ENCODE assay signal across 2 cellular contexts in the genomic region with DNA sequence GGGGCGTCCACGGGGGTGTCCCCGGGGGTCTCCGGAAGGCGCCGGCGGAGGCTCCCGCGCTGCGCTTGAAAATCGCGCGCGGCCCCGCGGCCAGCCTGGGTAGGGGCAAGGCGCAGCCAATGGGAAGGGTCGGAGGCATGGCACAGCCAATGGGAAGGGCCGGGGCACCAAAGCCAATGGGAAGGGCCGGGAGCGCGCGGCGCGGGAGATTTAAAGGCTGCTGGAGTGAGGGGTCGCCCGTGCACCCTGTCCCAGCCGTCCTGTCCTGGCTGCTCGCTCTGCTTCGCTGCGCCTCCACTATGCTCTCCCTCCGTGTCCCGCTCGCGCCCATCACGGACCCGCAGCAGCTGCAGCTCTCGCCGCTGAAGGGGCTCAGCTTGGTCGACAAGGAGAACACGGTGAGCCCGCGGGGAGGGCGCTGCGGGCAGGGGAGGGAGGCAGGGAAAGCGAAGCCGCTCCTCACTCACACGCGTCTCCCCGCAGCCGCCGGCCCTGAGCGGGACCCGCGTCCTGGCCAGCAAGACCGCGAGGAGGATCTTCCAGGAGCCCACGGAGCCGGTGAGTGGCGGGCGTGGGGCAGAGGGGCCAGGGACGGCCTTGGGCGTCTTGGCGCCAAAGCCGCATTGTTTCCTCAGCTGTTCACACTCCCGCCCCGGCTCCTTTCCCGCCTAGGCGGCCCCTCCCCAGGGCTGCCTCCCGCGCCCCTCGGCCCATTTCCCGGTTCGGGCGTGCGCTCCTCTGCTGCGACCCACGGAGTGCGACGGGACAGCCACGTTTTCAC.
TF ChIP-seq lines count a peak whose summit lies in the region.

A gene (plus strand): TSS at position 240 of the 781 bp plus-strand sequence. CDS start 60 bp downstream, at position 300.

TF ChIP-seq in A549, 52 proteins besides CTCF, POLR2A, EP300 and RAD21 (continued from another document and continues in another):
- TF ChIP-seq, protein P1, sequence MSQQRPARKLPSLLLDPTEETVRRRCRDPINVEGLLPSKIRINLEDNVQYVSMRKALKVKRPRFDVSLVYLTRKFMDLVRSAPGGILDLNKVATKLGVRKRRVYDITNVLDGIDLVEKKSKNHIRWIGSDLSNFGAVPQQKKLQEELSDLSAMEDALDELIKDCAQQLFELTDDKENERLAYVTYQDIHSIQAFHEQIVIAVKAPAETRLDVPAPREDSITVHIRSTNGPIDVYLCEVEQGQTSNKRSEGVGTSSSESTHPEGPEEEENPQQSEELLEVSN (IDR thresholded peaks at IDR 0.05; ENCODE audit: borderline replicate concordance, low read depth), result peak; percentile 77
- TF ChIP-seq KDM5A (IDR thresholded peaks at IDR 0.05) (peak; percentile 90), ESRRA (IDR thresholded peaks at IDR 0.05; ENCODE audit: borderline replicate concordance, low read length) (no peak), GATA3 (IDR thresholded peaks at IDR 0.05; ENCODE audit: borderline replicate concordance) (peak; percentile 24; the same call in 1 of the 2 replicates), EHMT2 (IDR thresholded peaks at IDR 0.05; ENCODE audit: low read depth) (no peak), CBX2 (IDR thresholded peaks at IDR 0.05; ENCODE audit: borderline replicate concordance, low read depth) (no peak), JUN (IDR thresholded peaks at IDR 0.05) (peak; percentile 64 to 86; a peak in 4 of 5 replicates), FOXS1 (CRISPR knock-in tag; IDR thresholded peaks at IDR 0.05) (no peak), RNF2 (IDR thresholded peaks at IDR 0.05; ENCODE audit: borderline replicate concordance, low read depth) (peak; percentile 78; the same call in 1 of the 2 replicates), ZNF302 (CRISPR knock-in tag; IDR thresholded peaks at IDR 0.05) (no peak), HOXB5 (CRISPR knock-in tag; IDR thresholded peaks at IDR 0.05) (no peak; the same call in 1 of the 2 replicates), JUNB (IDR thresholded peaks at IDR 0.05) (no peak), ZSCAN20 (CRISPR knock-in tag; IDR thresholded peaks at IDR 0.05) (no peak), HEYL (CRISPR knock-in tag; IDR thresholded peaks at IDR 0.05) (no peak), MAFK (IDR thresholded peaks at IDR 0.05; ENCODE audit: partially characterized antibody) (no peak), RFX5 (IDR thresholded peaks at IDR 0.05) (0 out of 2 replicates have a peak, but pooled peaks have one; percentile 49), SREBF2 (IDR thresholded peaks at IDR 0.05) (no peak), CEBPB (IDR thresholded peaks at IDR 0.05) (no peak), KDM1A (IDR thresholded peaks at IDR 0.05; ENCODE audit: low read depth) (no peak; the same call in 1 of the 2 replicates), ZC3H11A (IDR thresholded peaks at IDR 0.05) (no peak), MAZ (IDR thresholded peaks at IDR 0.05; ENCODE audit: borderline replicate concordance, low read depth, low read length) (no peak), SMC3 (IDR thresholded peaks at IDR 0.05) (no peak), FOSB (CRISPR knock-in tag; IDR thresholded peaks at IDR 0.05) (no peak), MYC (IDR thresholded peaks at IDR 0.05; ENCODE audit: borderline replicate concordance, low read length) (no peak), RCOR1 (IDR thresholded peaks at IDR 0.05; ENCODE audit: low read depth, low read length) (no peak)
- TF ChIP-seq, protein P2, sequence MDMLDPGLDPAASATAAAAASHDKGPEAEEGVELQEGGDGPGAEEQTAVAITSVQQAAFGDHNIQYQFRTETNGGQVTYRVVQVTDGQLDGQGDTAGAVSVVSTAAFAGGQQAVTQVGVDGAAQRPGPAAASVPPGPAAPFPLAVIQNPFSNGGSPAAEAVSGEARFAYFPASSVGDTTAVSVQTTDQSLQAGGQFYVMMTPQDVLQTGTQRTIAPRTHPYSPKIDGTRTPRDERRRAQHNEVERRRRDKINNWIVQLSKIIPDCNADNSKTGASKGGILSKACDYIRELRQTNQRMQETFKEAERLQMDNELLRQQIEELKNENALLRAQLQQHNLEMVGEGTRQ (IDR thresholded peaks at IDR 0.05), result no peak
- TF ChIP-seq, protein P3, sequence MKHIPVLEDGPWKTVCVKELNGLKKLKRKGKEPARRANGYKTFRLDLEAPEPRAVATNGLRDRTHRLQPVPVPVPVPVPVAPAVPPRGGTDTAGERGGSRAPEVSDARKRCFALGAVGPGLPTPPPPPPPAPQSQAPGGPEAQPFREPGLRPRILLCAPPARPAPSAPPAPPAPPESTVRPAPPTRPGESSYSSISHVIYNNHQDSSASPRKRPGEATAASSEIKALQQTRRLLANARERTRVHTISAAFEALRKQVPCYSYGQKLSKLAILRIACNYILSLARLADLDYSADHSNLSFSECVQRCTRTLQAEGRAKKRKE (CRISPR knock-in tag; IDR thresholded peaks at IDR 0.05; ENCODE audit: low read depth), result no peak
- TF ChIP-seq, protein P4, sequence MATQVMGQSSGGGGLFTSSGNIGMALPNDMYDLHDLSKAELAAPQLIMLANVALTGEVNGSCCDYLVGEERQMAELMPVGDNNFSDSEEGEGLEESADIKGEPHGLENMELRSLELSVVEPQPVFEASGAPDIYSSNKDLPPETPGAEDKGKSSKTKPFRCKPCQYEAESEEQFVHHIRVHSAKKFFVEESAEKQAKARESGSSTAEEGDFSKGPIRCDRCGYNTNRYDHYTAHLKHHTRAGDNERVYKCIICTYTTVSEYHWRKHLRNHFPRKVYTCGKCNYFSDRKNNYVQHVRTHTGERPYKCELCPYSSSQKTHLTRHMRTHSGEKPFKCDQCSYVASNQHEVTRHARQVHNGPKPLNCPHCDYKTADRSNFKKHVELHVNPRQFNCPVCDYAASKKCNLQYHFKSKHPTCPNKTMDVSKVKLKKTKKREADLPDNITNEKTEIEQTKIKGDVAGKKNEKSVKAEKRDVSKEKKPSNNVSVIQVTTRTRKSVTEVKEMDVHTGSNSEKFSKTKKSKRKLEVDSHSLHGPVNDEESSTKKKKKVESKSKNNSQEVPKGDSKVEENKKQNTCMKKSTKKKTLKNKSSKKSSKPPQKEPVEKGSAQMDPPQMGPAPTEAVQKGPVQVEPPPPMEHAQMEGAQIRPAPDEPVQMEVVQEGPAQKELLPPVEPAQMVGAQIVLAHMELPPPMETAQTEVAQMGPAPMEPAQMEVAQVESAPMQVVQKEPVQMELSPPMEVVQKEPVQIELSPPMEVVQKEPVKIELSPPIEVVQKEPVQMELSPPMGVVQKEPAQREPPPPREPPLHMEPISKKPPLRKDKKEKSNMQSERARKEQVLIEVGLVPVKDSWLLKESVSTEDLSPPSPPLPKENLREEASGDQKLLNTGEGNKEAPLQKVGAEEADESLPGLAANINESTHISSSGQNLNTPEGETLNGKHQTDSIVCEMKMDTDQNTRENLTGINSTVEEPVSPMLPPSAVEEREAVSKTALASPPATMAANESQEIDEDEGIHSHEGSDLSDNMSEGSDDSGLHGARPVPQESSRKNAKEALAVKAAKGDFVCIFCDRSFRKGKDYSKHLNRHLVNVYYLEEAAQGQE (IDR thresholded peaks at IDR 0.05), result peak; percentile 69
- TF ChIP-seq, protein P5, sequence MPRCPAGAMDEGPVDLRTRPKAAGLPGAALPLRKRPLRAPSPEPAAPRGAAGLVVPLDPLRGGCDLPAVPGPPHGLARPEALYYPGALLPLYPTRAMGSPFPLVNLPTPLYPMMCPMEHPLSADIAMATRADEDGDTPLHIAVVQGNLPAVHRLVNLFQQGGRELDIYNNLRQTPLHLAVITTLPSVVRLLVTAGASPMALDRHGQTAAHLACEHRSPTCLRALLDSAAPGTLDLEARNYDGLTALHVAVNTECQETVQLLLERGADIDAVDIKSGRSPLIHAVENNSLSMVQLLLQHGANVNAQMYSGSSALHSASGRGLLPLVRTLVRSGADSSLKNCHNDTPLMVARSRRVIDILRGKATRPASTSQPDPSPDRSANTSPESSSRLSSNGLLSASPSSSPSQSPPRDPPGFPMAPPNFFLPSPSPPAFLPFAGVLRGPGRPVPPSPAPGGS (IDR thresholded peaks at IDR 0.05), result peak; percentile 54; the same call in 1 of the 3 replicates

TF ChIP-seq in K562, 482 proteins besides CTCF, POLR2A, EP300 and RAD21 (continued from another document and continues in another):
- no peak; the same call in 1 of the 2 replicates for TF ChIP-seq MYC (IDR thresholded peaks at IDR 0.05; ENCODE audit: low read depth, low read length)
- TF ChIP-seq MYC (CRISPR knock-in tag; IDR thresholded peaks at IDR 0.05; ENCODE audit: borderline replicate concordance, low read depth), result peak; percentile 85; the same call in 1 of the 2 replicates
- TF ChIP-seq ZNF197 (CRISPR knock-in tag; IDR thresholded peaks at IDR 0.05; ENCODE audit: low read depth), result no peak
- TF ChIP-seq POLR2H (tag; IDR thresholded peaks at IDR 0.05; ENCODE audit: low read depth), result peak; percentile 95
- TF ChIP-seq, protein P6, sequence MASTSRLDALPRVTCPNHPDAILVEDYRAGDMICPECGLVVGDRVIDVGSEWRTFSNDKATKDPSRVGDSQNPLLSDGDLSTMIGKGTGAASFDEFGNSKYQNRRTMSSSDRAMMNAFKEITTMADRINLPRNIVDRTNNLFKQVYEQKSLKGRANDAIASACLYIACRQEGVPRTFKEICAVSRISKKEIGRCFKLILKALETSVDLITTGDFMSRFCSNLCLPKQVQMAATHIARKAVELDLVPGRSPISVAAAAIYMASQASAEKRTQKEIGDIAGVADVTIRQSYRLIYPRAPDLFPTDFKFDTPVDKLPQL (IDR thresholded peaks at IDR 0.05; ENCODE audit: extremely low read depth, insufficient read length), result peak; percentile 90
- TF ChIP-seq ELF4 (CRISPR knock-in tag; IDR thresholded peaks at IDR 0.05), result no peak
- TF ChIP-seq MBD2 (IDR thresholded peaks at IDR 0.05; ENCODE audit: borderline replicate concordance, low read depth), result peak; percentile 84
- TF ChIP-seq, protein P7, sequence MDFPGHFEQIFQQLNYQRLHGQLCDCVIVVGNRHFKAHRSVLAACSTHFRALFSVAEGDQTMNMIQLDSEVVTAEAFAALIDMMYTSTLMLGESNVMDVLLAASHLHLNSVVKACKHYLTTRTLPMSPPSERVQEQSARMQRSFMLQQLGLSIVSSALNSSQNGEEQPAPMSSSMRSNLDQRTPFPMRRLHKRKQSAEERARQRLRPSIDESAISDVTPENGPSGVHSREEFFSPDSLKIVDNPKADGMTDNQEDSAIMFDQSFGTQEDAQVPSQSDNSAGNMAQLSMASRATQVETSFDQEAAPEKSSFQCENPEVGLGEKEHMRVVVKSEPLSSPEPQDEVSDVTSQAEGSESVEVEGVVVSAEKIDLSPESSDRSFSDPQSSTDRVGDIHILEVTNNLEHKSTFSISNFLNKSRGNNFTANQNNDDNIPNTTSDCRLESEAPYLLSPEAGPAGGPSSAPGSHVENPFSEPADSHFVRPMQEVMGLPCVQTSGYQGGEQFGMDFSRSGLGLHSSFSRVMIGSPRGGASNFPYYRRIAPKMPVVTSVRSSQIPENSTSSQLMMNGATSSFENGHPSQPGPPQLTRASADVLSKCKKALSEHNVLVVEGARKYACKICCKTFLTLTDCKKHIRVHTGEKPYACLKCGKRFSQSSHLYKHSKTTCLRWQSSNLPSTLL (IDR thresholded peaks at IDR 0.05), result peak; percentile 90
- TF ChIP-seq, protein P8, sequence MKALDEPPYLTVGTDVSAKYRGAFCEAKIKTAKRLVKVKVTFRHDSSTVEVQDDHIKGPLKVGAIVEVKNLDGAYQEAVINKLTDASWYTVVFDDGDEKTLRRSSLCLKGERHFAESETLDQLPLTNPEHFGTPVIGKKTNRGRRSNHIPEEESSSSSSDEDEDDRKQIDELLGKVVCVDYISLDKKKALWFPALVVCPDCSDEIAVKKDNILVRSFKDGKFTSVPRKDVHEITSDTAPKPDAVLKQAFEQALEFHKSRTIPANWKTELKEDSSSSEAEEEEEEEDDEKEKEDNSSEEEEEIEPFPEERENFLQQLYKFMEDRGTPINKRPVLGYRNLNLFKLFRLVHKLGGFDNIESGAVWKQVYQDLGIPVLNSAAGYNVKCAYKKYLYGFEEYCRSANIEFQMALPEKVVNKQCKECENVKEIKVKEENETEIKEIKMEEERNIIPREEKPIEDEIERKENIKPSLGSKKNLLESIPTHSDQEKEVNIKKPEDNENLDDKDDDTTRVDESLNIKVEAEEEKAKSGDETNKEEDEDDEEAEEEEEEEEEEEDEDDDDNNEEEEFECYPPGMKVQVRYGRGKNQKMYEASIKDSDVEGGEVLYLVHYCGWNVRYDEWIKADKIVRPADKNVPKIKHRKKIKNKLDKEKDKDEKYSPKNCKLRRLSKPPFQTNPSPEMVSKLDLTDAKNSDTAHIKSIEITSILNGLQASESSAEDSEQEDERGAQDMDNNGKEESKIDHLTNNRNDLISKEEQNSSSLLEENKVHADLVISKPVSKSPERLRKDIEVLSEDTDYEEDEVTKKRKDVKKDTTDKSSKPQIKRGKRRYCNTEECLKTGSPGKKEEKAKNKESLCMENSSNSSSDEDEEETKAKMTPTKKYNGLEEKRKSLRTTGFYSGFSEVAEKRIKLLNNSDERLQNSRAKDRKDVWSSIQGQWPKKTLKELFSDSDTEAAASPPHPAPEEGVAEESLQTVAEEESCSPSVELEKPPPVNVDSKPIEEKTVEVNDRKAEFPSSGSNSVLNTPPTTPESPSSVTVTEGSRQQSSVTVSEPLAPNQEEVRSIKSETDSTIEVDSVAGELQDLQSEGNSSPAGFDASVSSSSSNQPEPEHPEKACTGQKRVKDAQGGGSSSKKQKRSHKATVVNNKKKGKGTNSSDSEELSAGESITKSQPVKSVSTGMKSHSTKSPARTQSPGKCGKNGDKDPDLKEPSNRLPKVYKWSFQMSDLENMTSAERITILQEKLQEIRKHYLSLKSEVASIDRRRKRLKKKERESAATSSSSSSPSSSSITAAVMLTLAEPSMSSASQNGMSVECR (CRISPR knock-in tag; IDR thresholded peaks at IDR 0.05), result peak; percentile 99
- TF ChIP-seq, protein P9, sequence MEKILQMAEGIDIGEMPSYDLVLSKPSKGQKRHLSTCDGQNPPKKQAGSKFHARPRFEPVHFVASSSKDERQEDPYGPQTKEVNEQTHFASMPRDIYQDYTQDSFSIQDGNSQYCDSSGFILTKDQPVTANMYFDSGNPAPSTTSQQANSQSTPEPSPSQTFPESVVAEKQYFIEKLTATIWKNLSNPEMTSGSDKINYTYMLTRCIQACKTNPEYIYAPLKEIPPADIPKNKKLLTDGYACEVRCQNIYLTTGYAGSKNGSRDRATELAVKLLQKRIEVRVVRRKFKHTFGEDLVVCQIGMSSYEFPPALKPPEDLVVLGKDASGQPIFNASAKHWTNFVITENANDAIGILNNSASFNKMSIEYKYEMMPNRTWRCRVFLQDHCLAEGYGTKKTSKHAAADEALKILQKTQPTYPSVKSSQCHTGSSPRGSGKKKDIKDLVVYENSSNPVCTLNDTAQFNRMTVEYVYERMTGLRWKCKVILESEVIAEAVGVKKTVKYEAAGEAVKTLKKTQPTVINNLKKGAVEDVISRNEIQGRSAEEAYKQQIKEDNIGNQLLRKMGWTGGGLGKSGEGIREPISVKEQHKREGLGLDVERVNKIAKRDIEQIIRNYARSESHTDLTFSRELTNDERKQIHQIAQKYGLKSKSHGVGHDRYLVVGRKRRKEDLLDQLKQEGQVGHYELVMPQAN (IDR thresholded peaks at IDR 0.05; ENCODE audit: borderline replicate concordance), result peak; percentile 99
- peak; percentile 93 for TF ChIP-seq CC2D1A (IDR thresholded peaks at IDR 0.05)
- TF ChIP-seq SMARCB1 (IDR thresholded peaks at IDR 0.05; ENCODE audit: insufficient read length, low read depth), result no peak
- no peak for TF ChIP-seq RFX7 (CRISPR knock-in tag; IDR thresholded peaks at IDR 0.05)
- no peak for TF ChIP-seq SP2 (IDR thresholded peaks at IDR 0.05; ENCODE audit: extremely low read depth, low read depth, low read length, poor library complexity, severe bottlenecking)
- peak; percentile 43; the same call in 1 of the 2 replicates for TF ChIP-seq ZC3H4 (CRISPR knock-in tag; IDR thresholded peaks at IDR 0.05; ENCODE audit: borderline replicate concordance)
- no peak for TF ChIP-seq TEAD2 (tag; IDR thresholded peaks at IDR 0.05)
- TF ChIP-seq SRF (CRISPR knock-in tag; IDR thresholded peaks at IDR 0.05), result 0 out of 4 replicates have a peak, but pooled peaks of 1 of the 2 experiments have one; percentile 19
- TF ChIP-seq CHD4 (IDR thresholded peaks at IDR 0.05; ENCODE audit: insufficient read depth, insufficient replicate concordance, low read depth, low read length, poor library complexity, severe bottlenecking), result no peak
- TF ChIP-seq KDM5B (IDR thresholded peaks at IDR 0.05; ENCODE audit: insufficient replicate concordance, low read depth, low read length), result peak; percentile 99
- peak; percentile 97 for TF ChIP-seq POLR2B (IDR thresholded peaks at IDR 0.05; ENCODE audit: low read depth, partially characterized antibody)
- peak; percentile 35 for TF ChIP-seq NR2C2 (CRISPR knock-in tag; IDR thresholded peaks at IDR 0.05)
- no peak for TF ChIP-seq NR2C2 (tag; IDR thresholded peaks at IDR 0.05)
